In the genomic region with DNA sequence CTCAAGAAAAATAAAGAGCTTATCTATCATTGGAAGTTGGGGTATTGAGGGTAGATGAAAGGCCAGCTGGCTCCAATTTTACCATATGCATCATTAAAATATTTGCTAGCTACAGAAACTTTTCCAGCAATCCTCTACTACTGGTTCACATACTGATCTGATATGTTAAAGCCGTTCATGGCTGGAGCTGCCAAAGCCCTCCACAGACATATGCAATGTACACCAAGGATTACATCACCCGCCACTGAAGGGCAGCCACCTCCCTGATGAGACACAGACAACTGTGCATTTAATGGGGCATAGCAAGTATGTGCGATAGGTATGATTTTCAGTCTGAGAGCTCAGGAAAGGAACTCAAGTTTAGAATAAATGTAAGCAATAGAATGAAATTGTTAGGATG, we compare ENCODE assay signal across 14 cellular contexts.
DNase-seq lines count a peak whose midpoint lies in the region; TF ChIP-seq lines count a peak whose summit lies in the region.
"Had no signal": no experiment of that assay in that cellular context is flagged by ENCODE, and none has a peak within 500 bp of the region (broad histone marks: within the 10 kb centered on the region; RNA-seq: fewer than 3 reads in every experiment).

No MANE protein-coding gene starts in this region.

- H3K4me3 ChIP-seq in cardiac fibroblast (replicated peaks in 1 of 2; ENCODE audit: low read depth in 2 of 2, low read length in 2 of 2): no peak overlapping the region
- no peak overlapping the region for H3K4me3 ChIP-seq in endodermal cell (ENCODE audit: low read length)

- CTCF ChIA-PET in GM10248 (lab: Yijun Ruan, JAX): interaction anchor here (0.9 kb wide), 1 partner anchor 15 kb away, joined by 3 read pairs; no protein-coding TSS in a partner anchor

- H3K9me3 Mint-ChIP-seq in nephron (peaks cover 13% of the 10 kb centered on the region), endodermal cell (peaks cover 16% of the 10 kb centered on the region)

- H3K36me3 ChIP-seq in endodermal cell (ENCODE audit: control insufficient read depth, insufficient read depth, low read length): no peaks in the 10 kb centered on the region

- H3K27ac Mint-ChIP-seq in nephron (peak overlapping the region; percentile 45 to 94 (median 93)), endodermal cell (no peak overlapping the region)
- H3K27ac Mint-ChIP-seq: H9; T-helper 2 cell treated with Interferon-gamma antibody and Interleukin-4, amounts not matched to agents 5 μg/mL and 100 μg/mL, for 36 hours had no signal

- H3K27me3 Mint-ChIP-seq in nephron (ENCODE audit: low read depth): no peaks in the 10 kb centered on the region
- no peaks in the 10 kb centered on the region for H3K27me3 Mint-ChIP-seq in endodermal cell (ENCODE audit: insufficient read depth)

- no peaks in the 10 kb centered on the region for H3K36me3 Mint-ChIP-seq in nephron (ENCODE audit: low read depth)
- peaks cover 7% of the 10 kb centered on the region for H3K36me3 Mint-ChIP-seq in endodermal cell (ENCODE audit: low read depth)

- POLR2A ChIA-PET in GM10248 (lab: Yijun Ruan, JAX): no interaction called here

- no peaks in the 10 kb centered on the region for H3K27me3 ChIP-seq in endodermal cell (ENCODE audit: control insufficient read depth, insufficient read depth, low read length, poor library complexity, severe bottlenecking)

- H3K4me3 Mint-ChIP-seq in nephron (no peak overlapping the region), endodermal cell (no peak overlapping the region)
- H3K4me3 Mint-ChIP-seq: H9; T-helper 2 cell treated with Interferon-gamma antibody and Interleukin-4, amounts not matched to agents 5 μg/mL and 100 μg/mL, for 36 hours had no signal

- WGBS in endodermal cell (ENCODE audit: insufficient coverage in 1 of 2, insufficient read length in 1 of 2), 2 experiments: 91 to 100% methylated on average over 1 to 3 of the region's 3 CpGs

- H3K27ac ChIP-seq in endodermal cell (ENCODE audit: low read depth, low read length): no peak overlapping the region

- no peak for TF ChIP-seq CTCF in cardiac fibroblast (IDR thresholded peaks at IDR 0.05; ENCODE audit: low read depth, low read length)
- no peak for TF ChIP-seq CTCF in nephron (IDR thresholded peaks at IDR 0.05; ENCODE audit: unreplicated experiment in 3 of 3)
- no peak for TF ChIP-seq CTCF in endodermal cell (conservative IDR thresholded peaks at IDR 0.05)
- no peak for TF ChIP-seq CTCF in GM10248 (IDR thresholded peaks at IDR 0.05; ENCODE audit: control extremely low read depth, extremely low read depth, low read depth, missing control alignments)

- peaks cover 17% of the 10 kb centered on the region for H3K9me3 ChIP-seq in endodermal cell (ENCODE audit: control insufficient read depth, low read length)

- no peaks in the 10 kb centered on the region for H3K4me1 ChIP-seq in endodermal cell (ENCODE audit: control insufficient read depth, insufficient read depth, low read length)

- H3K9ac ChIP-seq in endodermal cell (ENCODE audit: extremely low read depth, low read length, poor library complexity, severe bottlenecking): no peak overlapping the region

- H3K4me1 Mint-ChIP-seq in nephron (peaks cover 31% of the 10 kb centered on the region), endodermal cell (no peaks in the 10 kb centered on the region)

- DNase-seq in SIG-M5 treated with dmso at 0.1 percent for 504 hours (lab: John Stamatoyannopoulos, UW; ENCODE audit: unreplicated experiment) (peak; percentile 33), SIG-M5 (lab: John Stamatoyannopoulos, UW) (no peak), NCI-H69 (lab: John Stamatoyannopoulos, UW) (peak; percentile 88), cardiac fibroblast (ENCODE audit: low read depth in 2 of 2) (peak; percentile 4 to 59), endodermal cell (no peak), GM10248 (ENCODE audit: extremely low spot score) (no peak)
- DNase-seq in activated CD4-positive, alpha-beta T cell treated with anti-CD3 and anti-CD28 coated beads, Interleukin-2, amount 50 U/mL, for 4 hours: no peak
- DNase-seq: activated CD8-positive, alpha-beta memory T cell treated with anti-CD3 and anti-CD28 coated beads, Interleukin-2, amount 50 U/mL, for 4 hours; effector CD8-positive, alpha-beta T cell; H9; Karpas-422; NCI-H774 had no signal

Comparison
In these comparisons a context has a peak if more than half of its experiments do, and no peak if none do; other contexts are left out.
1. DNase-seq: peak in SIG-M5 treated with dmso at 0.1 percent for 504 hours (single experiment), NCI-H69 (single experiment) and cardiac fibroblast (2 of 2); none in SIG-M5 (single experiment), endodermal cell (single experiment), activated CD4-positive, alpha-beta T cell treated with anti-CD3 and anti-CD28 coated beads, Interleukin-2, amount 50 U/mL, for 4 hours (0 of 2) and GM10248 (single experiment).